16 cellular contexts compared by ENCODE assay signal in the genomic region with DNA sequence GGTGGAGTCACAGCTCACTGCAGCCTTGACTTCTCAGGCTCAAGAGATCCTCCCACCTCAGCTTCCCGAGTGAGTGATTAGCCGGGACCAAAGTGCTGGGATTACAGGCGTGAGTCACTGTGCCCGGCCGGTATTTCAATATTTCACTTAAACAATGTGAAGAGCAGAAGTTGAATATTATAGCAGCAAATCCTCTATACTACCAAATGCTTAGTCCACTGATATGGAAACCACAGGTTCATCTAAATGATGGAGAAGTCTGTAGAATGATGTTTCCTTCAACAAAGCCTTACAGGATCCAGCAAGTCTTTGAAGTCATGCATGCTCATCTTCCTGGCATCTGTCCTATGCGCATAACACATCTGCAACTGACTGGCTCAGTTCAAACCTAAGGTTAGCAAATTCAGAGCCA. TPM values are rescaled to one million over a fixed set of nuclear protein-coding genes. Genes with fewer than 3 reads are reported as not detected.
DNase-seq lines count a peak whose midpoint lies in the region; FAIRE-seq and TF ChIP-seq lines count a peak whose summit lies in the region.
"Had no signal": no experiment of that assay in that cellular context is flagged by ENCODE, and none has a peak within 500 bp of the region (broad histone marks: within the 10 kb centered on the region; RNA-seq: fewer than 3 reads in every experiment).

No MANE protein-coding gene starts in this region.

- H3K27ac ChIP-seq in effector memory CD4-positive, alpha-beta T cell (ENCODE audit: insufficient read depth, low read length, poor library complexity, severe bottlenecking), result no peak overlapping the region

- intact Hi-C loops in activated CD4-positive, alpha-beta memory T cell treated with anti-CD3 and anti-CD28 coated beads for 36 hours (cut with micrococcal nuclease), result no loop called here

- peak; percentile 44 for DNase-seq in AG10803 (ENCODE audit: low read depth)
- DNase-seq in M059J (ENCODE audit: low read depth), result peak; percentile 79
- peak; percentile 75 for DNase-seq in bronchial epithelial cell (ENCODE audit: low read depth)
- DNase-seq in kidney tubule cell (ENCODE audit: low spot score), result peak; percentile 86
- no peak for DNase-seq in activated CD4-positive, alpha-beta memory T cell treated with anti-CD3 and anti-CD28 coated beads for 36 hours
- no peak for DNase-seq in effector memory CD4-positive, alpha-beta T cell
- DNase-seq in NCI-H2029 (lab: John Stamatoyannopoulos, UW), result no peak
- no peak for DNase-seq in germinal center (ENCODE audit: low spot score)
- DNase-seq: activated CD8-positive, alpha-beta T cell treated with anti-CD3 and anti-CD28 coated beads, Interleukin-2, amount 10 ng/mL, durations not matched to agents 7 days and 5 days; activated naive CD4-positive, alpha-beta T cell; hypothalamus; KBM-7; NCI-H187 treated with DMSO at 0.1 percent for 48 hours; stimulated activated CD4-positive, alpha-beta T cell treated with anti-CD3 and anti-CD28 coated beads, Interleukin-2, amount 100 ng/mL, for 24 hours had no signal

- no peaks in the 10 kb centered on the region for H3K4me1 Mint-ChIP-seq in activated CD4-positive, alpha-beta memory T cell treated with anti-CD3 and anti-CD28 coated beads for 36 hours (ENCODE audit: low read depth)
- H3K4me1 Mint-ChIP-seq: stimulated activated effector memory CD8-positive, alpha-beta T cell treated with anti-CD3 and anti-CD28 coated beads, Interleukin-12 subunit alpha, Interleukin-12 subunit beta, amount 100 ng/mL, for 72 hours had no signal

- H3K27me3 ChIP-seq in bronchial epithelial cell (ENCODE audit: control insufficient read depth, insufficient read depth, low read length), result no peaks in the 10 kb centered on the region
- no peaks in the 10 kb centered on the region for H3K27me3 ChIP-seq in effector memory CD4-positive, alpha-beta T cell (replicated peaks; ENCODE audit: control insufficient read depth, insufficient read depth, low read length, poor library complexity, severe bottlenecking)

- no peaks in the 10 kb centered on the region for H3K4me1 ChIP-seq in effector memory CD4-positive, alpha-beta T cell (ENCODE audit: control insufficient read depth, insufficient read depth, low read length, poor library complexity, severe bottlenecking)

- POLR2A ChIA-PET in activated CD4-positive, alpha-beta memory T cell treated with anti-CD3 and anti-CD28 coated beads for 36 hours (lab: Charles Lee), result no interaction called here

- CTCF ChIA-PET in activated CD4-positive, alpha-beta memory T cell treated with anti-CD3 and anti-CD28 coated beads for 36 hours (lab: Charles Lee), result no interaction called here

- no peaks in the 10 kb centered on the region for H3K9me3 Mint-ChIP-seq in activated CD4-positive, alpha-beta memory T cell treated with anti-CD3 and anti-CD28 coated beads for 36 hours
- H3K9me3 Mint-ChIP-seq: dendritic cell treated with granulocyte-macrophage colony-stimulating factor and Interleukin-4, amounts not matched to agents 40 ng/mL and 50 ng/mL, for 4 days; stimulated activated effector memory CD8-positive, alpha-beta T cell treated with anti-CD3 and anti-CD28 coated beads, Interleukin-12 subunit alpha, Interleukin-12 subunit beta, amount 100 ng/mL, for 72 hours had no signal

- no peaks in the 10 kb centered on the region for H3K36me3 ChIP-seq in bronchial epithelial cell (ENCODE audit: control insufficient read depth, insufficient read depth, low read length)
- no peaks in the 10 kb centered on the region for H3K36me3 ChIP-seq in effector memory CD4-positive, alpha-beta T cell (ENCODE audit: control insufficient read depth, insufficient read depth, low read length)

- H3K4me3 Mint-ChIP-seq in activated CD4-positive, alpha-beta memory T cell treated with anti-CD3 and anti-CD28 coated beads for 36 hours, result no peak overlapping the region
- H3K4me3 Mint-ChIP-seq: activated CD8-positive, alpha-beta T cell treated with anti-CD3 and anti-CD28 coated beads, Interleukin-2, amount 10 ng/mL, durations not matched to agents 7 days and 5 days; dendritic cell treated with granulocyte-macrophage colony-stimulating factor and Interleukin-4, amounts not matched to agents 40 ng/mL and 50 ng/mL, for 4 days; stimulated activated effector memory CD8-positive, alpha-beta T cell treated with anti-CD3 and anti-CD28 coated beads, Interleukin-12 subunit alpha, Interleukin-12 subunit beta, amount 100 ng/mL, for 72 hours had no signal

- no peak overlapping the region for H3K27ac Mint-ChIP-seq in activated CD4-positive, alpha-beta memory T cell treated with anti-CD3 and anti-CD28 coated beads for 36 hours
- H3K27ac Mint-ChIP-seq: activated CD8-positive, alpha-beta T cell treated with anti-CD3 and anti-CD28 coated beads, Interleukin-2, amount 10 ng/mL, durations not matched to agents 7 days and 5 days; dendritic cell treated with granulocyte-macrophage colony-stimulating factor and Interleukin-4, amounts not matched to agents 40 ng/mL and 50 ng/mL, for 4 days; stimulated activated effector memory CD8-positive, alpha-beta T cell treated with anti-CD3 and anti-CD28 coated beads, Interleukin-12 subunit alpha, Interleukin-12 subunit beta, amount 100 ng/mL, for 72 hours had no signal

- peaks cover 11% of the 10 kb centered on the region for H3K27me3 Mint-ChIP-seq in activated CD4-positive, alpha-beta memory T cell treated with anti-CD3 and anti-CD28 coated beads for 36 hours

- H3K4me3 ChIP-seq in AG10803 (ENCODE audit: low read length), result no peak overlapping the region
- no peak overlapping the region for H3K4me3 ChIP-seq in bronchial epithelial cell (ENCODE audit: low read depth, low read length)
- H3K4me3 ChIP-seq in effector memory CD4-positive, alpha-beta T cell (ENCODE audit: insufficient read depth, low read depth, low read length, poor library complexity, severe bottlenecking), result no peak overlapping the region

- FAIRE-seq in bronchial epithelial cell (lab: Jason Lieb, UNC), result no peak

- no peaks in the 10 kb centered on the region for H3K9me3 ChIP-seq in effector memory CD4-positive, alpha-beta T cell (ENCODE audit: control insufficient read depth, low read length)

- no peaks in the 10 kb centered on the region for H3K36me3 Mint-ChIP-seq in activated CD4-positive, alpha-beta memory T cell treated with anti-CD3 and anti-CD28 coated beads for 36 hours
- H3K36me3 Mint-ChIP-seq: stimulated activated effector memory CD8-positive, alpha-beta T cell treated with anti-CD3 and anti-CD28 coated beads, Interleukin-12 subunit alpha, Interleukin-12 subunit beta, amount 100 ng/mL, for 72 hours had no signal

- TF ChIP-seq CTCF in AG10803 (conservative IDR thresholded peaks at IDR 0.05; ENCODE audit: low read length) (no peak), bronchial epithelial cell (IDR thresholded peaks at IDR 0.05; ENCODE audit: insufficient read depth, low read length, severe bottlenecking) (no peak)

RNA-seq across cellular contexts. Expression of gene UACA, which starts 20.3 kb away (rescaled TPM):
- 31.4 and 43.0 TPM in 2 replicates for total RNA-seq in M059J (2014; rRNA removed; shearing (Covaris generic))
- total RNA-seq in bronchial epithelial cell, result 18.2 and 30.5 TPM in 2 replicates
- total RNA-seq in activated CD4-positive, alpha-beta memory T cell treated with anti-CD3 and anti-CD28 coated beads for 36 hours, result 1 to 10 TPM; 3.8 to 4.1 TPM

Comparison
In these comparisons a context has a peak if more than half of its experiments do, and no peak if none do; other contexts are left out.
1. DNase-seq: peak in AG10803 (single experiment), M059J (single experiment), bronchial epithelial cell (single experiment) and kidney tubule cell (single experiment); none in activated CD4-positive, alpha-beta memory T cell treated with anti-CD3 and anti-CD28 coated beads for 36 hours (single experiment), effector memory CD4-positive, alpha-beta T cell (0 of 3), NCI-H2029 (single experiment) and germinal center (single experiment).